1 cellular context compared by ENCODE assay signal in genomic region chr4:72318771-72319170, GRCh38.
TF ChIP-seq lines count a peak whose summit lies in the region.

No MANE protein-coding gene starts in this region.

TF ChIP-seq in Ishikawa, 13 proteins besides CTCF, POLR2A, EP300 and RAD21 (continued from another document):
- TF ChIP-seq REST (IDR thresholded peaks at IDR 0.05; ENCODE audit: low read depth) = no peak
- peak; percentile 83 for TF ChIP-seq MAX (IDR thresholded peaks at IDR 0.05)
- TF ChIP-seq CEBPB (IDR thresholded peaks at IDR 0.05) = no peak
- TF ChIP-seq USF1 (IDR thresholded peaks at IDR 0.05) = peak; percentile 73
- TF ChIP-seq YY1 (IDR thresholded peaks at IDR 0.05; ENCODE audit: low read depth) = no peak
- TF ChIP-seq NFIC (IDR thresholded peaks at IDR 0.05) = peak; percentile 91
- no peak for TF ChIP-seq CREB1 (IDR thresholded peaks at IDR 0.05; ENCODE audit: low read depth)
- TF ChIP-seq FOXM1 (IDR thresholded peaks at IDR 0.05; ENCODE audit: borderline replicate concordance, low read depth) = 0 out of 2 replicates have a peak, but pooled peaks have one; percentile 56
- TF ChIP-seq TEAD4 (IDR thresholded peaks at IDR 0.05) = peak; percentile 81
